8 cellular contexts compared by ENCODE assay signal in the genomic region with DNA sequence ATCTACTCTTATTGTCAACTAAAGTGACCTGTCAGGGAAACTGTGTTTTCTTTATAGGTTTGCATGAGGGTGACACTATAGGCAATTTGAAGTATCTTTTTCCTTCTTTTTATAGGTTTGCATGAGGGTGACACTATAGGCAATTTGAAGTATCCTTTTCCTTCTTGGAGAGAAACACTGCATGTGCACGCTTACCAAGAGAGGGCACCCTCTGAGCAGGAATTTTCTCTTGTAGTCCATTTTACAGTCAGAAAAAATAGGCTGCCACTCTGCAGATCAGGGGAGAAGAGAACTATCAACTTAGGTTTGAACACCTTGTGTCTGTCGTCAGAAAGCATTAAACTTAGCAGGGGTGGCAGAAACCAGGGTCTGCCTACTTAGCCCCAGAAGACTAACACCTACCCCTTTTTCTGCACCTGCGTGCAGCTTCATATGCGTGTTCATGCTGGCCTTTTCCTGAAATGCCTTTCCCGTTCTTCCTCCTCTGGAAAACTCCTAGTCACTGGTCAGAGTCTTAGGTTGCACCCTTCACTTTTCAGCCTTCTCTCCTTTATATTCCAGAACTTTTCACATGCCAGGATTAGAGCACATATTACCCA. TPM values are rescaled to one million over a fixed set of nuclear protein-coding genes. Genes with fewer than 3 reads are reported as not detected.
A peak's percentile ranks its signal among the peaks of the same experiment; 100 is the strongest.
DNase-seq lines count a peak whose midpoint lies in the region; ATAC-seq and TF ChIP-seq lines count a peak whose summit lies in the region.

No MANE protein-coding gene starts in this region.

- no peak overlapping the region for H3K27ac ChIP-seq in HEK293 (ENCODE audit: extremely low read depth, low read depth, low read length)
- no peak overlapping the region for H3K27ac ChIP-seq in OCI-LY3 (ENCODE audit: low read length)

- H2AFZ ChIP-seq in OCI-LY3 (ENCODE audit: low read depth, low read length) = no peak overlapping the region

- H3K4me3 Mint-ChIP-seq in nephron (no peak overlapping the region), T-helper 17 cell (no peak overlapping the region)

- H3K4me1 Mint-ChIP-seq in nephron = peaks cover 20% of the 10 kb centered on the region
- no peaks in the 10 kb centered on the region for H3K4me1 Mint-ChIP-seq in T-helper 17 cell

- TF ChIP-seq CTCF in HEK293 (tag by site-specific recombination; IDR thresholded peaks at IDR 0.05) = peak; percentile 67; the same call in 1 of the 2 replicates
- TF ChIP-seq CTCF in OCI-LY3 (IDR thresholded peaks at IDR 0.05; ENCODE audit: low read depth, low read length) = peak; percentile 72
- TF ChIP-seq CTCF in epithelial cell of proximal tubule (conservative IDR thresholded peaks at IDR 0.05; ENCODE audit: low read depth, low read length) = peak; percentile 90
- TF ChIP-seq CTCF in nephron (IDR thresholded peaks at IDR 0.05; ENCODE audit: unreplicated experiment in 3 of 3) = peak; percentile 73 to 92 (median 84)
- TF ChIP-seq CTCF in GM20000 (IDR thresholded peaks at IDR 0.05; ENCODE audit: extremely low read depth, missing control alignments) = no peak

- H3K36me3 ChIP-seq in HEK293 (ENCODE audit: control insufficient read depth in 2 of 2, insufficient read depth in 1 of 2, low read length in 2 of 2) = no peaks in the 10 kb centered on the region
- H3K36me3 ChIP-seq in OCI-LY3 (replicated peaks; ENCODE audit: low read depth, low read length) = peaks cover 4% of the 10 kb centered on the region

- H3K4me2 ChIP-seq in OCI-LY3 (ENCODE audit: low read length) = no peak overlapping the region

- CTCF ChIA-PET in HEK293 (lab: Yijun Ruan, JAX) = interaction anchor here (0.7 to 7.9 kb wide), 30 partner anchors 10 to 563 kb away, joined by 3 to 171 read pairs (median 6); partner anchors contain the start of gene TMEM100

- no peak overlapping the region for H3K4me3 ChIP-seq in HEK293 (ENCODE audit: low read depth, low read length)
- no peak overlapping the region for H3K4me3 ChIP-seq in OCI-LY3 (ENCODE audit: low read length)
- H3K4me3 ChIP-seq in epithelial cell of proximal tubule (ENCODE audit: low read depth, low read length) = no peak overlapping the region

- H3K4me1 ChIP-seq in HEK293 (ENCODE audit: control insufficient read depth, insufficient read depth, low read length) = no peaks in the 10 kb centered on the region
- peaks cover 20% of the 10 kb centered on the region for H3K4me1 ChIP-seq in OCI-LY3 (ENCODE audit: low read length)

- peak; percentile 46 for DNase-seq in COLO829 (ENCODE audit: low spot score)
- peak; percentile 35 for DNase-seq in epithelial cell of proximal tubule (ENCODE audit: low read depth)
- no peak for DNase-seq in GM20000 (ENCODE audit: low spot score)
- no peak for DNase-seq in activated T-cell treated with anti-CD3 and anti-CD28 coated beads, Interleukin-2, amount 50 U/mL, for 48 hours
- no peak for DNase-seq in T-helper 17 cell

- H3K79me2 ChIP-seq in OCI-LY3 (ENCODE audit: low read length) = no peaks in the 10 kb centered on the region

- H3K9me3 Mint-ChIP-seq in nephron = no peaks in the 10 kb centered on the region

- no peaks in the 10 kb centered on the region for H3K27me3 Mint-ChIP-seq in nephron (ENCODE audit: low read depth)
- H3K27me3 Mint-ChIP-seq in T-helper 17 cell = peaks cover 12% of the 10 kb centered on the region

- H3K9me3 ChIP-seq in HEK293 (ENCODE audit: control insufficient read depth, insufficient read depth, low read depth, low read length) (no peaks in the 10 kb centered on the region), OCI-LY3 (ENCODE audit: insufficient read depth, low read length) (peaks cover 11% of the 10 kb centered on the region; the same call in 1 of the 2 replicates), T-helper 17 cell (ENCODE audit: control insufficient read depth, low read length, poor library complexity, severe bottlenecking) (no peaks in the 10 kb centered on the region)

- H3K27me3 ChIP-seq in OCI-LY3 (ENCODE audit: low read depth, low read length) = peaks cover 10% of the 10 kb centered on the region

- no peak overlapping the region for H3K9ac ChIP-seq in OCI-LY3 (ENCODE audit: low read length)

- no peaks in the 10 kb centered on the region for H4K20me1 ChIP-seq in OCI-LY3 (ENCODE audit: insufficient read depth, low read length)

- ATAC-seq in T-helper 17 cell = no peak

- H3K27ac Mint-ChIP-seq in nephron = peak overlapping the region in 2 of 3 experiments; percentile 1 to 29
- H3K27ac Mint-ChIP-seq in T-helper 17 cell = no peak overlapping the region

- H3K36me3 Mint-ChIP-seq in nephron (ENCODE audit: low read depth) (no peaks in the 10 kb centered on the region), T-helper 17 cell (ENCODE audit: low read depth) (peaks cover 1% of the 10 kb centered on the region)

- POLR2A ChIA-PET in HEK293 (lab: Yijun Ruan, JAX) = no interaction called here

TF ChIP-seq in HEK293, 187 proteins besides CTCF, POLR2A, EP300 and RAD21:
- TF ChIP-seq ZNF654 (tag by site-specific recombination; IDR thresholded peaks at IDR 0.05; ENCODE audit: low read depth) (peak; percentile 55), ZNF514 (tag by site-specific recombination; IDR thresholded peaks at IDR 0.05) (no peak)

RNA-seq across cellular contexts. Expression of gene SMIM36, which starts 16.4 kb away (rescaled TPM):
- total RNA-seq in epithelial cell of proximal tubule (not detected in 2 replicates), T-helper 17 cell (under 1 TPM in 1 of 2 donors, not detected in 1; 0.10 TPM)

Comparison
In these comparisons a context has a peak if more than half of its experiments do, and no peak if none do; other contexts are left out.
1. DNase-seq: peak in COLO829 (single experiment) and epithelial cell of proximal tubule (single experiment); none in GM20000 (single experiment), activated T-cell treated with anti-CD3 and anti-CD28 coated beads, Interleukin-2, amount 50 U/mL, for 48 hours (0 of 2) and T-helper 17 cell (0 of 3).